Comparison of ENCODE assay signal across 8 cellular contexts in genomic region chr4:8198906-8199593, GRCh38. TPM values are rescaled to one million over a fixed set of nuclear protein-coding genes. Genes with fewer than 3 reads are reported as not detected.
A peak's percentile ranks its signal among the peaks of the same experiment; 100 is the strongest.
DNase-seq lines count a peak whose midpoint lies in the region; ATAC-seq, FAIRE-seq and TF ChIP-seq lines count a peak whose summit lies in the region.

SH3TC1 (plus strand) TSS chr4:8199290; CDS start chr4:8205195, 5,905 bp downstream.

- peak; percentile 69 for TF ChIP-seq POLR2A in Raji (IDR thresholded peaks at IDR 0.05; ENCODE audit: insufficient read depth, low read depth, low read length)
- TF ChIP-seq POLR2A in transverse colon (IDR thresholded peaks at IDR 0.05): peak; percentile 81

- CTCF ChIA-PET in activated naive CD4-positive, alpha-beta T cell treated with anti-CD3 and anti-CD28 coated beads, Interleukin-2, amount 10 ng/mL, durations not matched to agents 7 days and 5 days (lab: Charles Lee): interaction anchor here (1.3 to 1.6 kb wide), 3 partner anchors 22 to 40 kb away, joined by 3 to 8 read pairs (median 5); no protein-coding TSS in a partner anchor

- DNase-seq in GM19240 (ENCODE audit: insufficient read length, low spot score) (peak; percentile 81), globus pallidus (ENCODE audit: low spot score) (peak; percentile 76), pancreas (peak; percentile 93 to 98 (median 94)), transverse colon (peak; percentile 92)
- peak; percentile 82 for DNase-seq in activated naive CD4-positive, alpha-beta T cell treated with anti-CD3 and anti-CD28 coated beads, Interleukin-2, amount 10 ng/mL, durations not matched to agents 7 days and 5 days

- no peak for TF ChIP-seq EP300 in transverse colon (IDR thresholded peaks at IDR 0.05; ENCODE audit: low read depth)

- intact Hi-C loops in pancreas (cut with DNase I): no loop called here
- intact Hi-C loops in transverse colon (cut with DNase I; ENCODE audit: low total_unique reads): no loop called here

- H3K27ac ChIP-seq in C4-2B (peak within 1 kb of the TSS; percentile 80), pancreas (peak within 1 kb of the TSS; percentile 88 to 93 (median 89)), transverse colon (peak within 1 kb of the TSS; percentile 76 to 87 (median 80))

- peaks cover 17 to 37% (median 23%) of the 10 kb centered on the region in 3 donors for H3K4me1 ChIP-seq in pancreas
- H3K4me1 ChIP-seq in transverse colon: peaks cover 6 to 26% (median 24%) of the 10 kb centered on the region in 4 donors

- H3K4me3 Mint-ChIP-seq in activated naive CD4-positive, alpha-beta T cell treated with anti-CD3 and anti-CD28 coated beads, Interleukin-2, amount 10 ng/mL, durations not matched to agents 7 days and 5 days: peak within 1 kb of the TSS; percentile 86

- H3K36me3 Mint-ChIP-seq in activated naive CD4-positive, alpha-beta T cell treated with anti-CD3 and anti-CD28 coated beads, Interleukin-2, amount 10 ng/mL, durations not matched to agents 7 days and 5 days: no peaks in the 10 kb centered on the region

- WGBS in pancreas, 2 donors: 3 to 4% methylated on average over 32 of the region's 32 CpGs
- WGBS in transverse colon (ENCODE audit: low coverage in 1 of 2), 2 donors: 11 to 40% methylated on average over 1 to 14 of the region's 32 CpGs

- peak within 1 kb of the TSS; percentile 22 to 64 (median 48) for H3K4me3 ChIP-seq in pancreas
- H3K4me3 ChIP-seq in transverse colon: peak within 1 kb of the TSS; percentile 13 to 52 (median 32)

- peaks cover 37% of the 10 kb centered on the region for H3K4me1 Mint-ChIP-seq in activated naive CD4-positive, alpha-beta T cell treated with anti-CD3 and anti-CD28 coated beads, Interleukin-2, amount 10 ng/mL, durations not matched to agents 7 days and 5 days

- peaks cover 29% of the 10 kb centered on the region for H3K27me3 Mint-ChIP-seq in activated naive CD4-positive, alpha-beta T cell treated with anti-CD3 and anti-CD28 coated beads, Interleukin-2, amount 10 ng/mL, durations not matched to agents 7 days and 5 days

- no peaks in the 10 kb centered on the region for H3K9me3 ChIP-seq in pancreas
- no peaks in the 10 kb centered on the region for H3K9me3 ChIP-seq in transverse colon

- no peaks in the 10 kb centered on the region for H3K36me3 ChIP-seq in pancreas
- H3K36me3 ChIP-seq in transverse colon: no peaks in the 10 kb centered on the region

- H3K9me3 Mint-ChIP-seq in activated naive CD4-positive, alpha-beta T cell treated with anti-CD3 and anti-CD28 coated beads, Interleukin-2, amount 10 ng/mL, durations not matched to agents 7 days and 5 days: no peaks in the 10 kb centered on the region

- FAIRE-seq in pancreas (lab: Jason Lieb, UNC): peak; percentile 49

- in situ Hi-C loops in transverse colon (cut with MboI; ENCODE audit: low pct_ligation_motif_present in 1 of 4, low pct_unique_long_range_greater_than_20kb in 1 of 4, low sequenced_read_pairs in 3 of 4): no loop called here

- no peak for TF ChIP-seq CTCF in C4-2B (conservative IDR thresholded peaks at IDR 0.05)
- TF ChIP-seq CTCF in pancreas (IDR thresholded peaks at IDR 0.05): no peak
- TF ChIP-seq CTCF in transverse colon (IDR thresholded peaks at IDR 0.05): no peak

- H3K27me3 ChIP-seq in pancreas (no peaks in the 10 kb centered on the region), transverse colon (no peaks in the 10 kb centered on the region)

- peak within 1 kb of the TSS; percentile 87 for H3K27ac Mint-ChIP-seq in activated naive CD4-positive, alpha-beta T cell treated with anti-CD3 and anti-CD28 coated beads, Interleukin-2, amount 10 ng/mL, durations not matched to agents 7 days and 5 days

- peak; percentile 76 for ATAC-seq in HG03439 (IDR thresholded peaks at IDR 0.05; ENCODE audit: unreplicated experiment)
- peak; percentile 89 to 94 (median 92) for ATAC-seq in pancreas

RNA-seq across cellular contexts. Expression of gene SH3TC1, which starts in this region (rescaled TPM):
- total RNA-seq in pancreas: 10 to 100 TPM; 12.5 to 28.0 (median 18.1) TPM
- 10 to 100 TPM; 23.4 to 23.6 TPM for polyA plus RNA-seq in pancreas
- total RNA-seq in transverse colon: 10 to 100 TPM; 15.0 to 78.6 (median 41.4) TPM

Comparison
In these comparisons a context has a peak if more than half of its experiments do, and no peak if none do; other contexts are left out.
1. Peak in every context shown above with its lines: DNase-seq, ATAC-seq, H3K4me3 ChIP-seq and H3K27ac ChIP-seq.